23 cellular contexts compared by ENCODE assay signal in genomic region chr12:80556566-80556965, GRCh38.
"Had no signal": no experiment of that assay in that cellular context is flagged by ENCODE, and none has a peak within 500 bp of the region (broad histone marks: within the 10 kb centered on the region; RNA-seq: fewer than 3 reads in every experiment).

No MANE protein-coding gene starts in this region.

- H3K36me3 ChIP-seq: cardiac muscle cell, colonic mucosa, right atrium auricular region had no signal

- DNase-seq: activated CD4-positive, alpha-beta T cell treated with anti-CD3 and anti-CD28 coated beads, Interleukin-2, amount 10 ng/mL, durations not matched to agents 7 days and 5 days; activated CD8-positive, alpha-beta T cell treated with anti-CD3 and anti-CD28 coated beads, Interleukin-2, amount 10 ng/mL, durations not matched to agents 7 days and 5 days; activated naive CD4-positive, alpha-beta T cell treated with anti-CD3 and anti-CD28 coated beads for 36 hours; activated T-cell treated with anti-CD3 and anti-CD28 coated beads, Interleukin-2, amount 50 U/mL, for 24 hours; aorta; colonic mucosa; endodermal cell; head of caudate nucleus; left ventricle myocardium superior; occipital lobe; stimulated activated CD4-positive, alpha-beta T cell treated with anti-CD3 and anti-CD28 coated beads, Interleukin-15, amount 100 ng/mL, for 24 hours; stimulated activated CD4-positive, alpha-beta T cell treated with anti-CD3 and anti-CD28 coated beads, Interleukin-2, amount 100 ng/mL, for 48 hours; T-helper 1 cell; T-helper 9 cell had no signal

- FAIRE-seq: frontal cortex had no signal

- H3K4me1 Mint-ChIP-seq: activated CD4-positive, alpha-beta T cell treated with anti-CD3 and anti-CD28 coated beads, Interleukin-2, amount 10 ng/mL, durations not matched to agents 7 days and 5 days; endodermal cell had no signal

- H3K9me3 ChIP-seq: colonic mucosa, right atrium auricular region had no signal

- H3K4me3 Mint-ChIP-seq: activated CD4-positive, alpha-beta T cell treated with anti-CD3 and anti-CD28 coated beads, Interleukin-2, amount 10 ng/mL, durations not matched to agents 7 days and 5 days; activated CD8-positive, alpha-beta T cell treated with anti-CD3 and anti-CD28 coated beads, Interleukin-2, amount 10 ng/mL, durations not matched to agents 7 days and 5 days; activated naive CD4-positive, alpha-beta T cell treated with anti-CD3 and anti-CD28 coated beads for 36 hours; activated T-cell treated with anti-CD3 and anti-CD28 coated beads, Interleukin-2, amount 50 U/mL, for 24 hours; endodermal cell; stimulated activated naive CD8-positive, alpha-beta T cell treated with anti-CD3 and anti-CD28 coated beads, Interleukin-15, Interleukin-2, amounts not matched to agents 100 ng/mL and 50 ng/mL, for 24 hours; type B pancreatic cell had no signal

- H3K4me3 ChIP-seq: cardiac muscle cell, colonic mucosa, right atrium auricular region, skin epidermis had no signal

- H3K9me3 Mint-ChIP-seq: activated CD4-positive, alpha-beta T cell treated with anti-CD3 and anti-CD28 coated beads, Interleukin-2, amount 10 ng/mL, durations not matched to agents 7 days and 5 days; activated naive CD4-positive, alpha-beta T cell treated with anti-CD3 and anti-CD28 coated beads for 36 hours; activated T-cell treated with anti-CD3 and anti-CD28 coated beads, Interleukin-2, amount 50 U/mL, for 24 hours; activated T-helper 2 cell treated with anti-CD3 and anti-CD28 coated beads, Interferon-gamma antibody, Interleukin-2, Interleukin-4, amounts not matched to agents 10 μg/mL and 5 μg/mL and 100 μg/mL, durations not matched to agents 14 hours and 24 hours and 36 hours; endodermal cell; stimulated activated naive CD8-positive, alpha-beta T cell treated with anti-CD3 and anti-CD28 coated beads, Interleukin-15, Interleukin-2, amounts not matched to agents 100 ng/mL and 50 ng/mL, for 24 hours; type B pancreatic cell had no signal

- H3K27me3 Mint-ChIP-seq: activated CD4-positive, alpha-beta T cell treated with anti-CD3 and anti-CD28 coated beads, Interleukin-2, amount 10 ng/mL, durations not matched to agents 7 days and 5 days; activated T-cell treated with anti-CD3 and anti-CD28 coated beads, Interleukin-2, amount 50 U/mL, for 24 hours; progenitor cell of endocrine pancreas; stimulated activated naive CD8-positive, alpha-beta T cell treated with anti-CD3 and anti-CD28 coated beads, Interleukin-15, Interleukin-2, amounts not matched to agents 100 ng/mL and 50 ng/mL, for 24 hours; type B pancreatic cell had no signal

- ATAC-seq: activated CD4-positive, CD25-positive, alpha-beta regulatory T cell treated with anti-CD3 and anti-CD28 coated beads, Interleukin-2, amount 50 U/mL, for 24 hours; activated CD8-positive, alpha-beta T cell treated with anti-CD3 and anti-CD28 coated beads, Interleukin-2, amount 10 ng/mL, durations not matched to agents 7 days and 5 days; left ventricle myocardium superior had no signal

- H3K27ac Mint-ChIP-seq: activated CD4-positive, alpha-beta T cell treated with anti-CD3 and anti-CD28 coated beads, Interleukin-2, amount 10 ng/mL, durations not matched to agents 7 days and 5 days; activated CD8-positive, alpha-beta T cell treated with anti-CD3 and anti-CD28 coated beads, Interleukin-2, amount 10 ng/mL, durations not matched to agents 7 days and 5 days; activated naive CD4-positive, alpha-beta T cell treated with anti-CD3 and anti-CD28 coated beads for 36 hours; activated T-cell treated with anti-CD3 and anti-CD28 coated beads, Interleukin-2, amount 50 U/mL, for 24 hours; activated T-helper 2 cell treated with anti-CD3 and anti-CD28 coated beads, Interferon-gamma antibody, Interleukin-2, Interleukin-4, amounts not matched to agents 10 μg/mL and 5 μg/mL and 100 μg/mL, durations not matched to agents 14 hours and 24 hours and 36 hours; endodermal cell; progenitor cell of endocrine pancreas; stimulated activated naive CD8-positive, alpha-beta T cell treated with anti-CD3 and anti-CD28 coated beads, Interleukin-15, Interleukin-2, amounts not matched to agents 100 ng/mL and 50 ng/mL, for 24 hours; type B pancreatic cell had no signal

- H3K36me3 Mint-ChIP-seq: type B pancreatic cell had no signal

- H3K27ac ChIP-seq: cardiac muscle cell, colonic mucosa, right atrium auricular region, skin epidermis had no signal

- H3K27me3 ChIP-seq: cardiac muscle cell, colonic mucosa, right atrium auricular region had no signal

- H3K4me1 ChIP-seq: colonic mucosa, right atrium auricular region had no signal
